ENCODE assay signal across 8 cellular contexts in genomic region chr12:117155278-117156060, GRCh38. TPM values are rescaled to one million over a fixed set of nuclear protein-coding genes. Genes with fewer than 3 reads are reported as not detected.
DNase-seq lines count a peak whose midpoint lies in the region; ATAC-seq and TF ChIP-seq lines count a peak whose summit lies in the region.

No MANE protein-coding gene starts in this region.

- no peaks in the 10 kb centered on the region for H3K79me2 ChIP-seq in DOHH2 (ENCODE audit: control insufficient read depth, low read length)

- TF ChIP-seq CTCF in DOHH2 (IDR thresholded peaks at IDR 0.05; ENCODE audit: low read depth, low read length, poor library complexity, severe bottlenecking) (peak; percentile 98), WERI-Rb-1 (IDR thresholded peaks at IDR 0.05; ENCODE audit: low read depth, low read length) (peak; percentile 93), breast epithelium (IDR thresholded peaks at IDR 0.05) (peak; percentile 37 to 58 (median 49)), liver (IDR thresholded peaks at IDR 0.05; ENCODE audit: low read depth, low read length, missing input control) (peak; percentile 78)

- peak; percentile 70 to 82 for TF ChIP-seq RAD21 in liver (IDR thresholded peaks at IDR 0.05)

- H3K9ac ChIP-seq in liver (ENCODE audit: low read depth in 1 of 2, low read length in 2 of 2): no peak overlapping the region

- ATAC-seq in HG02588 (IDR thresholded peaks at IDR 0.05; ENCODE audit: unreplicated experiment): no peak

- H3K27me3 ChIP-seq in DOHH2 (ENCODE audit: control insufficient read depth, low read length): no peaks in the 10 kb centered on the region
- H3K27me3 ChIP-seq in H7 (ENCODE audit: control insufficient read depth, insufficient read depth, low read length): no peaks in the 10 kb centered on the region
- H3K27me3 ChIP-seq in WERI-Rb-1 (ENCODE audit: insufficient read depth, low read depth, severe bottlenecking): no peaks in the 10 kb centered on the region
- H3K27me3 ChIP-seq in breast epithelium: no peaks in the 10 kb centered on the region
- no peaks in the 10 kb centered on the region for H3K27me3 ChIP-seq in liver (ENCODE audit: control insufficient read depth in 4 of 4, insufficient read depth in 4 of 4, low read length in 3 of 4)

- H3K4me3 ChIP-seq in DOHH2 (ENCODE audit: low read length) (no peak overlapping the region), H7 (ENCODE audit: insufficient read depth, low read depth, low read length) (no peak overlapping the region), WERI-Rb-1 (ENCODE audit: low read depth, low read length) (no peak overlapping the region), breast epithelium (no peak overlapping the region), liver (ENCODE audit: low read depth in 1 of 3, low read length in 3 of 3) (no peak overlapping the region)

- TF ChIP-seq POLR2A in breast epithelium (IDR thresholded peaks at IDR 0.05): no peak

- H3F3A ChIP-seq in DOHH2 (ENCODE audit: control insufficient read depth, insufficient read depth): peaks cover 12% of the 10 kb centered on the region

- H3K27ac ChIP-seq in DOHH2 (ENCODE audit: low read depth, low read length) (no peak overlapping the region), WERI-Rb-1 (no peak overlapping the region), breast epithelium (no peak overlapping the region), liver (ENCODE audit: low read depth in 1 of 2, low read length in 2 of 2) (no peak overlapping the region)

- no peaks in the 10 kb centered on the region for H4K20me1 ChIP-seq in DOHH2 (ENCODE audit: control insufficient read depth, insufficient read depth, low read depth, low read length)

- peaks cover 84% of the 10 kb centered on the region for H3K36me3 ChIP-seq in DOHH2 (ENCODE audit: control insufficient read depth, low read length)
- H3K36me3 ChIP-seq in H7 (replicated peaks; ENCODE audit: control insufficient read depth, insufficient read depth, low read length): peaks cover 33% of the 10 kb centered on the region
- H3K36me3 ChIP-seq in WERI-Rb-1: peaks cover 72% of the 10 kb centered on the region
- H3K36me3 ChIP-seq in breast epithelium: peaks cover 6% of the 10 kb centered on the region
- peaks cover 16 to 83% (median 61%) of the 10 kb centered on the region in 4 donors for H3K36me3 ChIP-seq in liver (ENCODE audit: control insufficient read depth in 4 of 4, insufficient read depth in 3 of 4, low read depth in 1 of 4, low read length in 3 of 4)

- H3K9me3 ChIP-seq in DOHH2 (ENCODE audit: control insufficient read depth, insufficient read depth, low read length) (no peaks in the 10 kb centered on the region), WERI-Rb-1 (ENCODE audit: severe bottlenecking) (no peaks in the 10 kb centered on the region), breast epithelium (no peaks in the 10 kb centered on the region), liver (ENCODE audit: control insufficient read depth in 4 of 4, low read length in 3 of 4) (no peaks in the 10 kb centered on the region)

- no peaks in the 10 kb centered on the region for H3K9me2 ChIP-seq in DOHH2 (replicated peaks; ENCODE audit: control insufficient read depth, low read length)

- H3K4me1 ChIP-seq in DOHH2 (ENCODE audit: control insufficient read depth, low read length): no peaks in the 10 kb centered on the region
- H3K4me1 ChIP-seq in breast epithelium: no peaks in the 10 kb centered on the region
- no peaks in the 10 kb centered on the region for H3K4me1 ChIP-seq in liver (ENCODE audit: control insufficient read depth in 4 of 4, insufficient read depth in 4 of 4, low read length in 3 of 4)

- no peak overlapping the region for H3K4me2 ChIP-seq in DOHH2 (ENCODE audit: low read length)

- WGBS in liver: 85% methylated on average over 47 of the region's 47 CpGs

- intact Hi-C loops in breast epithelium (cut with DNase I; ENCODE audit: low total_unique reads): no loop called here

- DNase-seq in H7 (peak; percentile 100), NCI-H1417 treated with DMSO at 0.1 percent for 48 hours (lab: John Stamatoyannopoulos, UW) (peak; percentile 4), WERI-Rb-1 (peak; percentile 97), breast epithelium (ENCODE audit: low spot score in 2 of 2) (no peak)
- peak; percentile 50 for DNase-seq in stimulated activated CD8-positive, alpha-beta memory T cell treated with anti-CD3 and anti-CD28 coated beads, Interleukin-15, amount 100 ng/mL, for 1 hour (ENCODE audit: low read depth)

TF ChIP-seq in liver, 16 proteins besides CTCF, POLR2A, EP300 and RAD21:
- peak; percentile 58 to 78 for TF ChIP-seq HNF4A (conservative IDR thresholded peaks at IDR 0.05)
- peak in 1 of 2 donors; percentile 35 for TF ChIP-seq RXRA (IDR thresholded peaks at IDR 0.05)
- TF ChIP-seq SP1 (IDR thresholded peaks at IDR 0.05): peak; percentile 49
- TF ChIP-seq, protein P1, sequence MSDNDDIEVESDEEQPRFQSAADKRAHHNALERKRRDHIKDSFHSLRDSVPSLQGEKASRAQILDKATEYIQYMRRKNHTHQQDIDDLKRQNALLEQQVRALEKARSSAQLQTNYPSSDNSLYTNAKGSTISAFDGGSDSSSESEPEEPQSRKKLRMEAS (IDR thresholded peaks at IDR 0.05): no peak

RNA-seq across cellular contexts. Expression of gene FBXO21, which starts 34.8 kb away (rescaled TPM):
- 44.1 and 84.2 TPM in 2 replicates for total RNA-seq in H7 (2014; rRNA removed; shearing (Covaris generic))
- total RNA-seq in breast epithelium (10 to 100 TPM; 64.0 to 99.0 (median 65.3) TPM), liver (10 to 100 TPM; 25.5 to 54.4 TPM)
- 10 to 100 TPM; 12.9 to 16.7 TPM for polyA plus RNA-seq in liver

RNA-seq across cellular contexts. Expression of gene TESC, which starts 56.3 kb away (rescaled TPM):
- 15.8 and 18.3 TPM in 2 replicates for total RNA-seq in H7 (2014; rRNA removed; shearing (Covaris generic))
- total RNA-seq in breast epithelium: 10 to 100 TPM in 1 of 3 donors, 1 to 10 TPM in 2; 3.8 to 45.1 (median 7.2) TPM
- 10 to 100 TPM in 1 of 2 donors, 1 to 10 TPM in 1; 4.1 to 94.4 TPM for total RNA-seq in liver
- polyA plus RNA-seq in liver: 1 to 10 TPM; 2.2 to 3.6 TPM

Comparison
In these comparisons a context has a peak if more than half of its experiments do, and no peak if none do; other contexts are left out.
1. DNase-seq: peak in H7 (single experiment), NCI-H1417 treated with DMSO at 0.1 percent for 48 hours (single experiment), WERI-Rb-1 (single experiment) and stimulated activated CD8-positive, alpha-beta memory T cell treated with anti-CD3 and anti-CD28 coated beads, Interleukin-15, amount 100 ng/mL, for 1 hour (single experiment); none in breast epithelium (0 of 2).
2. Peak in every context shown above with its lines, with median percentiles within 50 percentile points of each other: CTCF ChIP-seq.